Comparison of ENCODE assay signal across 40 cellular contexts in the genomic region with DNA sequence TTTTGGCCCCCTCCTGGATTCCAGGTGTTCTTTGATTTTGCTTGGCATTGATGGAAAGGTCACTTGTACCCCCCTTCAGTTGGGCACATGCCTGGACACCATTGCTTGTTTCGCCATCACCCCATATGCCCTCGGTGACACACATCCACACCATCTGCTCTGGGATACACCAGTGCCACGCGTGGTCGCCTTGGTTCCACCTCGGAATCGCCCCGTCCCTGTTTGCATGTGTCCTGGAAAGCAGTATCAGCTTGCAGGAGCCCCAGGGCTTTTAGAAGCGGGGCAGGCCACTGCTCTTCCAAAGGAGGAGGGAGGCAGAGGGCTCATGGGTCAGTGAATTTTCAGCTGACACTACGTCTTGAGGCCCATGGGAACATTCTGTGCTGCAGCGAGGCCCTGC.
"Had no signal": no experiment of that assay in that cellular context is flagged by ENCODE, and none has a peak within 500 bp of the region (broad histone marks: within the 10 kb centered on the region; RNA-seq: fewer than 3 reads in every experiment).

No MANE protein-coding gene starts in this region.

- H3K4me1 ChIP-seq: adrenal gland, ascending aorta, body of pancreas, breast epithelium had no signal

- H3K27me3 Mint-ChIP-seq: activated naive CD4-positive, alpha-beta T cell treated with anti-CD3 and anti-CD28 coated beads, Interleukin-2, amount 10 ng/mL, durations not matched to agents 7 days and 5 days; activated naive CD4-positive, alpha-beta T cell treated with anti-CD3 and anti-CD28 coated beads, Interleukin-2, amount 50 U/mL, for 24 hours; activated naive CD8-positive, alpha-beta T cell; activated naive CD8-positive, alpha-beta T cell treated with anti-CD3 and anti-CD28 coated beads for 36 hours; activated naive CD8-positive, alpha-beta T cell treated with anti-CD3 and anti-CD28 coated beads, Interleukin-2, amount 10 ng/mL, durations not matched to agents 7 days and 5 days; activated naive CD8-positive, alpha-beta T cell treated with anti-CD3 and anti-CD28 coated beads, Interleukin-2, amount 50 U/mL, for 24 hours; activated T-cell treated with anti-CD3 and anti-CD28 coated beads, Interleukin-2, amount 50 U/mL, for 24 hours; activated T-helper 17 cell treated with anti-CD3 and anti-CD28 coated beads, Interleukin-2, amount 50 U/mL, for 72 hours; central memory CD8-positive, alpha-beta T cell had no signal

- H3K27ac Mint-ChIP-seq: activated naive CD4-positive, alpha-beta T cell treated with anti-CD3 and anti-CD28 coated beads for 36 hours; activated naive CD4-positive, alpha-beta T cell treated with anti-CD3 and anti-CD28 coated beads, Interleukin-2, amount 10 ng/mL, durations not matched to agents 7 days and 5 days; activated naive CD4-positive, alpha-beta T cell treated with anti-CD3 and anti-CD28 coated beads, Interleukin-2, amount 50 U/mL, for 24 hours; activated naive CD4-positive, alpha-beta T cell treated with anti-CD3 and anti-CD28 coated beads, Interleukin-2, amount 50 U/mL, for 72 hours; activated naive CD8-positive, alpha-beta T cell; activated naive CD8-positive, alpha-beta T cell treated with anti-CD3 and anti-CD28 coated beads for 36 hours; activated naive CD8-positive, alpha-beta T cell treated with anti-CD3 and anti-CD28 coated beads, Interleukin-2, amount 10 ng/mL, durations not matched to agents 7 days and 5 days; activated naive CD8-positive, alpha-beta T cell treated with anti-CD3 and anti-CD28 coated beads, Interleukin-2, amount 50 U/mL, for 24 hours; activated T-cell treated with anti-CD3 and anti-CD28 coated beads, Interleukin-2, amount 50 U/mL, for 24 hours; activated T-cell treated with anti-CD3 and anti-CD28 coated beads, Interleukin-2, amount 50 U/mL, for 72 hours; activated T-helper 1 cell treated with anti-CD3 and anti-CD28 coated beads, Interleukin-12 subunit alpha, Interleukin-12 subunit beta, Interleukin-2, Interleukin-4 antibody, amounts not matched to agents 30 ng/mL and 10 ng/mL and 1 ng/mL, durations not matched to agents 14 hours and 24 hours and 36 hours; activated T-helper 17 cell treated with anti-CD3 and anti-CD28 coated beads, Interleukin-2, amount 50 U/mL, for 72 hours; activated T-helper 2 cell treated with anti-CD3 and anti-CD28 coated beads, Interferon-gamma antibody, Interleukin-2, Interleukin-4, amounts not matched to agents 10 μg/mL and 5 μg/mL and 100 μg/mL, durations not matched to agents 14 hours and 24 hours and 36 hours; brain had no signal

- H3K27me3 ChIP-seq: adrenal gland, ascending aorta, body of pancreas, brain microvascular endothelial cell, breast epithelium, cardiac muscle cell had no signal

- DNase-seq: activated effector memory CD4-positive, alpha-beta T cell treated with anti-CD3 and anti-CD28 coated beads, Interleukin-2, amount 50 U/mL, for 16 hours; activated effector memory CD4-positive, alpha-beta T cell treated with Interleukin-2 at 50 U/mL for 16 hours; activated gamma-delta T cell; activated gamma-delta T cell treated with Interleukin-2 at 50 U/mL for 16 hours; activated naive CD4-positive, alpha-beta T cell; activated naive CD4-positive, alpha-beta T cell treated with anti-CD3 and anti-CD28 coated beads for 36 hours; activated naive CD4-positive, alpha-beta T cell treated with anti-CD3 and anti-CD28 coated beads, Interleukin-2, amount 10 ng/mL, durations not matched to agents 7 days and 5 days; activated naive CD4-positive, alpha-beta T cell treated with anti-CD3 and anti-CD28 coated beads, Interleukin-2, amount 50 U/mL, for 16 hours; activated naive CD4-positive, alpha-beta T cell treated with Interleukin-2 at 50 U/mL for 16 hours; activated naive CD8-positive, alpha-beta T cell treated with anti-CD3 and anti-CD28 coated beads for 36 hours; activated naive CD8-positive, alpha-beta T cell treated with anti-CD3 and anti-CD28 coated beads, Interleukin-2, amount 10 ng/mL, durations not matched to agents 7 days and 5 days; activated naive CD8-positive, alpha-beta T cell treated with anti-CD3 and anti-CD28 coated beads, Interleukin-2, amount 50 U/mL, for 24 hours; activated T-cell treated with anti-CD3 and anti-CD28 coated beads, Interleukin-2, amount 50 U/mL, for 1 hour; activated T-cell treated with anti-CD3 and anti-CD28 coated beads, Interleukin-2, amount 50 U/mL, for 24 hours; activated T-cell treated with anti-CD3 and anti-CD28 coated beads, Interleukin-2, amount 50 U/mL, for 4 hours; activated T-cell treated with anti-CD3 and anti-CD28 coated beads, Interleukin-2, amount 50 U/mL, for 48 hours; activated T-cell treated with anti-CD3 and anti-CD28 coated beads, Interleukin-2, amount 50 U/mL, for 72 hours; adrenal gland; amniotic stem cell; amygdala; anterior cingulate cortex; aorta; body of pancreas; brain microvascular endothelial cell; caudate nucleus; central memory CD4-positive, alpha-beta T cell; cerebellar nuclear complex had no signal

- ATAC-seq: activated naive CD4-positive, alpha-beta T cell treated with anti-CD3 and anti-CD28 coated beads, Interleukin-2, amount 50 U/mL, for 72 hours; activated naive CD8-positive, alpha-beta T cell treated with anti-CD3 and anti-CD28 coated beads, Interleukin-2, amount 50 U/mL, for 24 hours; activated T-cell treated with anti-CD3 and anti-CD28 coated beads, Interleukin-2, amount 50 U/mL, for 4 hours; activated T-cell treated with anti-CD3 and anti-CD28 coated beads, Interleukin-2, amount 50 U/mL, for 72 hours; activated T-helper 17 cell treated with anti-CD3 and anti-CD28 coated beads, Interleukin-2, amount 50 U/mL, for 72 hours; body of pancreas had no signal

- H3K4me3 Mint-ChIP-seq: activated naive CD4-positive, alpha-beta T cell treated with anti-CD3 and anti-CD28 coated beads for 36 hours; activated naive CD4-positive, alpha-beta T cell treated with anti-CD3 and anti-CD28 coated beads, Interleukin-2, amount 10 ng/mL, durations not matched to agents 7 days and 5 days; activated naive CD4-positive, alpha-beta T cell treated with anti-CD3 and anti-CD28 coated beads, Interleukin-2, amount 50 U/mL, for 24 hours; activated naive CD8-positive, alpha-beta T cell; activated naive CD8-positive, alpha-beta T cell treated with anti-CD3 and anti-CD28 coated beads for 36 hours; activated naive CD8-positive, alpha-beta T cell treated with anti-CD3 and anti-CD28 coated beads, Interleukin-2, amount 10 ng/mL, durations not matched to agents 7 days and 5 days; activated naive CD8-positive, alpha-beta T cell treated with anti-CD3 and anti-CD28 coated beads, Interleukin-2, amount 50 U/mL, for 24 hours; activated T-cell treated with anti-CD3 and anti-CD28 coated beads, Interleukin-2, amount 50 U/mL, for 24 hours; activated T-cell treated with anti-CD3 and anti-CD28 coated beads, Interleukin-2, amount 50 U/mL, for 4 hours; activated T-cell treated with anti-CD3 and anti-CD28 coated beads, Interleukin-2, amount 50 U/mL, for 72 hours; activated T-helper 1 cell treated with anti-CD3 and anti-CD28 coated beads, Interleukin-12 subunit alpha, Interleukin-12 subunit beta, Interleukin-2, Interleukin-4 antibody, amounts not matched to agents 30 ng/mL and 10 ng/mL and 1 ng/mL, durations not matched to agents 14 hours and 24 hours and 36 hours; activated T-helper 17 cell treated with anti-CD3 and anti-CD28 coated beads, Interleukin-2, amount 50 U/mL, for 72 hours; brain; central memory CD8-positive, alpha-beta T cell had no signal

- H3K36me3 Mint-ChIP-seq: activated naive CD4-positive, alpha-beta T cell treated with anti-CD3 and anti-CD28 coated beads, Interleukin-2, amount 50 U/mL, for 24 hours; activated naive CD8-positive, alpha-beta T cell; activated naive CD8-positive, alpha-beta T cell treated with anti-CD3 and anti-CD28 coated beads for 36 hours; activated naive CD8-positive, alpha-beta T cell treated with anti-CD3 and anti-CD28 coated beads, Interleukin-2, amount 10 ng/mL, durations not matched to agents 7 days and 5 days; brain had no signal

- FAIRE-seq: astrocyte, colon had no signal

- H3K9me3 ChIP-seq: adrenal gland, ascending aorta, body of pancreas had no signal

- H3K4me1 Mint-ChIP-seq: activated naive CD4-positive, alpha-beta T cell treated with anti-CD3 and anti-CD28 coated beads, Interleukin-2, amount 10 ng/mL, durations not matched to agents 7 days and 5 days; activated naive CD4-positive, alpha-beta T cell treated with anti-CD3 and anti-CD28 coated beads, Interleukin-2, amount 50 U/mL, for 24 hours; activated naive CD8-positive, alpha-beta T cell treated with anti-CD3 and anti-CD28 coated beads for 36 hours; activated naive CD8-positive, alpha-beta T cell treated with anti-CD3 and anti-CD28 coated beads, Interleukin-2, amount 10 ng/mL, durations not matched to agents 7 days and 5 days; activated naive CD8-positive, alpha-beta T cell treated with anti-CD3 and anti-CD28 coated beads, Interleukin-2, amount 50 U/mL, for 24 hours; activated T-helper 17 cell treated with anti-CD3 and anti-CD28 coated beads, Interleukin-2, amount 50 U/mL, for 72 hours; brain; central memory CD8-positive, alpha-beta T cell had no signal

- H3K4me3 ChIP-seq: adrenal gland, ascending aorta, body of pancreas, breast epithelium, cardiac muscle cell had no signal

- H3K27ac ChIP-seq: adrenal gland, ascending aorta, body of pancreas, brain microvascular endothelial cell, breast epithelium, cardiac muscle cell had no signal

- H3K36me3 ChIP-seq: adrenal gland, ascending aorta, brain microvascular endothelial cell, breast epithelium, cardiac muscle cell had no signal
